In the genomic region with DNA sequence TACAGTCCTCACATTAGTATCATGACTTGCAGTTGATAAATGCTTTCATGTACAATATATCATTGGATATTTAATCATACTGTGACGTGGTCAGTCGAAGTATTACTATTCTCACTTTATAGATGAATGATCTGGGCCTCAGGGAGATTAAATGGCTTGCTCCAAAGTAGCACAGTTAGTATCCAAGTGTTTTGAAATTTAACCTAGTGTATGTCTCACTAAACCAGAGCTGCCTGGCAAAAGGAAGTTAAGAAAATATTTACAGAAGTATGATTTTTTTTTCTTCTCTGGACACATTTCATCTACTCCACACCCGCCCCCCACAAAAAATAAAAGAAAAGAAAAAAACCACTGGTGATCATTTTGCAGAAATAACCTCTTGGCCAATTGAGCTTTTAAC, we compare ENCODE assay signal across 22 cellular contexts.
DNase-seq lines count a peak whose midpoint lies in the region; ATAC-seq and TF ChIP-seq lines count a peak whose summit lies in the region.
"Had no signal": no experiment of that assay in that cellular context is flagged by ENCODE, and none has a peak within 500 bp of the region (broad histone marks: within the 10 kb centered on the region; RNA-seq: fewer than 3 reads in every experiment).

No MANE protein-coding gene starts in this region.

- H3K4me1 ChIP-seq in PC-9 (replicated peaks; ENCODE audit: insufficient read depth) (peaks cover 37% of the 10 kb centered on the region), iPS-15b (ENCODE audit: control insufficient read depth, insufficient read depth, low read length) (peaks cover 11% of the 10 kb centered on the region), prostate gland (replicated peaks) (peaks cover 5% of the 10 kb centered on the region)

- H3K4me3 ChIP-seq in PC-9 (peak overlapping the region; percentile 21; the same call in 1 of the 2 replicates), iPS-15b (ENCODE audit: low read depth, low read length) (no peak overlapping the region), prostate gland (no peak overlapping the region)
- H3K4me3 ChIP-seq: ovary, tibial nerve had no signal

- H3K27ac ChIP-seq in C4-2B (peak overlapping the region; percentile 65; the same call in 1 of the 2 replicates), PC-9 (peak overlapping the region; percentile 84), prostate gland (peak overlapping the region; percentile 62 to 71)
- H3K27ac ChIP-seq: ovary, RWPE1, tibial nerve had no signal

- H3K36me3 ChIP-seq in PC-9 (ENCODE audit: low read depth), result no peaks in the 10 kb centered on the region
- H3K36me3 ChIP-seq in iPS-15b (ENCODE audit: control insufficient read depth, insufficient read depth, low read length), result no peaks in the 10 kb centered on the region
- no peaks in the 10 kb centered on the region for H3K36me3 ChIP-seq in prostate gland
- H3K36me3 ChIP-seq: ovary, tibial nerve had no signal

- peak overlapping the region; percentile 56 for H3K4me2 ChIP-seq in PC-9

- ATAC-seq in GM21423 (IDR thresholded peaks at IDR 0.05; ENCODE audit: unreplicated experiment), result no peak
- ATAC-seq: CD8-positive, alpha-beta T cell; stimulated activated naive CD8-positive, alpha-beta T cell treated with anti-CD3 and anti-CD28 coated beads, Interleukin-15, amount 100 ng/mL, for 72 hours; T-cell had no signal

- whole genome bisulfite sequencing in prostate gland, result 37% methylated on average over 3 of the region's 3 CpGs

- POLR2A ChIA-PET in PC-9 (lab: Charles Lee; ENCODE audit: unreplicated experiment), result no interaction called here

- CTCF ChIA-PET in PC-9 (lab: Charles Lee), result no interaction called here

- peak overlapping the region; percentile 36 for H2AFZ ChIP-seq in PC-9

- no peaks in the 10 kb centered on the region for H3K9me2 ChIP-seq in PC-9 (ENCODE audit: insufficient read depth)

- DNase-seq in PC-9 (peak in 1 of 2 experiments; percentile 58), prostate gland (ENCODE audit: low spot score) (no peak), NCI-H2107 treated with DMSO at 0.1 percent for 48 hours (lab: John Stamatoyannopoulos, UW; ENCODE audit: unreplicated experiment) (no peak), activated T-cell treated with anti-CD3 and anti-CD28 coated beads for 4 hours (no peak), germinal center (ENCODE audit: low spot score) (no peak)
- DNase-seq: ACHN; activated CD4-positive, alpha-beta T cell treated with anti-CD3 and anti-CD28 coated beads, Interleukin-2, amount 50 U/mL, for 1 hour; activated T-cell treated with anti-CD3 and anti-CD28 coated beads, Interleukin-2, amount 50 U/mL, for 24 hours; CD8-positive, alpha-beta T cell; HCEC 1CT; Kasumi-1; NCI-H1436 treated with DMSO at 0.1 percent for 48 hours; NCI-H82; nephron progenitor cell; ovary; stimulated activated naive CD8-positive, alpha-beta T cell treated with anti-CD3 and anti-CD28 coated beads, Interleukin-15, amount 100 ng/mL, for 72 hours; T-cell had no signal

- TF ChIP-seq POLR2A in prostate gland (IDR thresholded peaks at IDR 0.05), result no peak

- no peaks in the 10 kb centered on the region for H3K27me3 ChIP-seq in PC-9 (ENCODE audit: insufficient read depth, low read depth)
- H3K27me3 ChIP-seq in iPS-15b (ENCODE audit: control insufficient read depth, insufficient read depth, low read length), result peaks cover 8% of the 10 kb centered on the region
- H3K27me3 ChIP-seq in prostate gland (replicated peaks; ENCODE audit: insufficient read depth), result no peaks in the 10 kb centered on the region
- H3K27me3 ChIP-seq: ovary, tibial nerve had no signal

- H3F3A ChIP-seq in PC-9 (ENCODE audit: insufficient read depth, low read depth), result peaks cover 25% of the 10 kb centered on the region

- H3K9me3 ChIP-seq in PC-9 (ENCODE audit: insufficient read depth, low read depth) (no peaks in the 10 kb centered on the region), iPS-15b (ENCODE audit: control insufficient read depth, insufficient read depth, low read length) (no peaks in the 10 kb centered on the region), prostate gland (no peaks in the 10 kb centered on the region)
- H3K9me3 ChIP-seq: ovary, tibial nerve had no signal

- BruUV-seq in PC-9 (replicated peaks; lab: Mats Ljungman, UMichigan), result no TSS peak

- H4K20me1 ChIP-seq in PC-9 (ENCODE audit: insufficient read depth), result no peaks in the 10 kb centered on the region

- TF ChIP-seq CTCF in C4-2B (conservative IDR thresholded peaks at IDR 0.05), result no peak
- no peak for TF ChIP-seq CTCF in PC-9 (conservative IDR thresholded peaks at IDR 0.05)
- TF ChIP-seq CTCF in prostate gland (IDR thresholded peaks at IDR 0.05), result no peak

- H3K79me2 ChIP-seq in PC-9 (ENCODE audit: low read depth), result no peaks in the 10 kb centered on the region

- peak overlapping the region; percentile 8 for H3K9ac ChIP-seq in iPS-15b (ENCODE audit: low read depth, low read length)

- intact Hi-C loops in PC-9 (cut with micrococcal nuclease; ENCODE audit: unreplicated experiment), result no loop called here
- intact Hi-C loops in prostate gland (cut with DNase I), result no loop called here
